ENCODE assay signal across 13 cellular contexts in the genomic region with DNA sequence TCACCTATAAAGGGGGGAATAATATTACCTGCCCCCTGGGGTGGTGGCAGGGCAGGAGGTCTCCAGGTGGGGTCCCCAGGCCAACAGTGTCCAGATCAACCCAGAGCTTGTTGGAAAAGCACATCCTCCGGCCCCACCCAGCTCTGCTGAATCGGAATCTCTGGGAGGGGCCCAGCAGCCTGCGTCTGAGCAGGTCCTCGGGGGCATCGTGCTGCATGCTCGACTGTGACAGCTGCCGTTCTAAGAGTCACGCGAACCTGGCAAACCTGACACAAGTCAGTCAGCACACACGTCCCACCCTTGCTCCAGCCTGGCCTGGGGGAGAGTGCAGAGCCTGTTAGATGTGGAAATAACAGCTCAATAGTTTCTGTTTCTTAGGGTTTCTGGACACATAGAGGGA.
DNase-seq lines count a peak whose midpoint lies in the region; ATAC-seq and TF ChIP-seq lines count a peak whose summit lies in the region.
"Had no signal": no experiment of that assay in that cellular context is flagged by ENCODE, and none has a peak within 500 bp of the region (broad histone marks: within the 10 kb centered on the region; RNA-seq: fewer than 3 reads in every experiment).

No MANE protein-coding gene starts in this region.

- H3K27ac ChIP-seq in right atrium auricular region (no peak overlapping the region), cingulate gyrus (ENCODE audit: low read depth, low read length) (peak overlapping the region; percentile 4), testis (peak overlapping the region; percentile 9 to 31)
- H3K27ac ChIP-seq: 22Rv1 had no signal

- H3K4me1 ChIP-seq in right atrium auricular region (peaks cover 0 to 7% of the 10 kb centered on the region in 2 donors), testis (peaks cover 7% of the 10 kb centered on the region)

- DNase-seq in Right ventricle myocardium superior = peak; percentile 35
- DNase-seq in right atrium auricular region (ENCODE audit: low spot score) = no peak
- no peak for DNase-seq in testis
- DNase-seq in naive thymus-derived CD8-positive, alpha-beta T cell = no peak
- DNase-seq in activated gamma-delta T cell treated with Interleukin-2 at 50 U/mL for 16 hours = no peak
- DNase-seq in stimulated activated CD8-positive, alpha-beta memory T cell treated with anti-CD3 and anti-CD28 coated beads, Interleukin-4, amount 100 ng/mL, for 48 hours = no peak
- DNase-seq: DMS53, GOT3, H9 had no signal

- peaks cover 4% of the 10 kb centered on the region for H3K27me3 Mint-ChIP-seq in nephron (ENCODE audit: low read depth)
- peaks cover 3 to 28% (median 8%) of the 10 kb centered on the region in 5 donors for H3K27me3 Mint-ChIP-seq in naive thymus-derived CD8-positive, alpha-beta T cell

- no peak for TF ChIP-seq CTCF in right atrium auricular region (IDR thresholded peaks at IDR 0.05)
- no peak for TF ChIP-seq CTCF in nephron (IDR thresholded peaks at IDR 0.05; ENCODE audit: unreplicated experiment in 3 of 3)
- no peak for TF ChIP-seq CTCF in testis (IDR thresholded peaks at IDR 0.05)

- H3K36me3 ChIP-seq in right atrium auricular region (peaks cover 7% of the 10 kb centered on the region), testis (ENCODE audit: low read depth, missing control alignments) (no peaks in the 10 kb centered on the region)

- peaks cover 25% of the 10 kb centered on the region for H3K4me1 Mint-ChIP-seq in nephron
- H3K4me1 Mint-ChIP-seq in naive thymus-derived CD8-positive, alpha-beta T cell = no peaks in the 10 kb centered on the region

- H3K9me3 ChIP-seq in right atrium auricular region (no peaks in the 10 kb centered on the region), testis (no peaks in the 10 kb centered on the region)

- POLR2A ChIA-PET in naive thymus-derived CD8-positive, alpha-beta T cell (lab: Charles Lee) = no interaction called here

- H3K36me3 Mint-ChIP-seq in nephron (ENCODE audit: low read depth) = peaks cover 7% of the 10 kb centered on the region
- H3K36me3 Mint-ChIP-seq in naive thymus-derived CD8-positive, alpha-beta T cell = no peaks in the 10 kb centered on the region

- H3K4me3 Mint-ChIP-seq in nephron = no peak overlapping the region
- no peak overlapping the region for H3K4me3 Mint-ChIP-seq in naive thymus-derived CD8-positive, alpha-beta T cell
- H3K4me3 Mint-ChIP-seq: CD14-positive monocyte, H9 had no signal

- no peak overlapping the region for H3K4me3 ChIP-seq in right atrium auricular region
- H3K4me3 ChIP-seq in testis = no peak overlapping the region

- peak overlapping the region; percentile 30 to 93 (median 79) for H3K27ac Mint-ChIP-seq in nephron
- H3K27ac Mint-ChIP-seq in naive thymus-derived CD8-positive, alpha-beta T cell = no peak overlapping the region
- H3K27ac Mint-ChIP-seq: H9 had no signal

- no peak for ATAC-seq in Right ventricle myocardium superior (ENCODE audit: poor library complexity)
- ATAC-seq in naive thymus-derived CD8-positive, alpha-beta T cell = no peak

- H3K9me3 Mint-ChIP-seq in nephron = peaks cover 5% of the 10 kb centered on the region
- H3K9me3 Mint-ChIP-seq in naive thymus-derived CD8-positive, alpha-beta T cell = peaks cover 0 to 7% (median 0%) of the 10 kb centered on the region in 9 donors
- H3K9me3 Mint-ChIP-seq: CD14-positive monocyte, H9 had no signal

- intact Hi-C loops in Right ventricle myocardium superior (cut with DNase I) = no loop called here
- intact Hi-C loops in testis (cut with DNase I; ENCODE audit: low total_unique reads) = no loop called here

- no peak for TF ChIP-seq POLR2A in testis (IDR thresholded peaks at IDR 0.05)

- 69 to 82% methylated on average over 8 to 10 of the region's 10 CpGs for WGBS in testis, 2 donors

- H3K27me3 ChIP-seq in right atrium auricular region (no peaks in the 10 kb centered on the region), testis (no peaks in the 10 kb centered on the region)

Comparison
In these comparisons a context has a peak if more than half of its experiments do, and no peak if none do; other contexts are left out.
1. H3K27ac ChIP-seq: peak in cingulate gyrus (single experiment) and testis (2 of 2); none in right atrium auricular region (0 of 2).
2. H3K27ac Mint-ChIP-seq: peak in nephron (3 of 3); none in naive thymus-derived CD8-positive, alpha-beta T cell (0 of 10).